In genomic region chr3:170905862-170906261, GRCh38 we compare ENCODE assay signal across 19 cellular contexts. TPM values are rescaled to one million over a fixed set of nuclear protein-coding genes. Genes with fewer than 3 reads are reported as not detected.
DNase-seq lines count a peak whose midpoint lies in the region; ATAC-seq, FAIRE-seq and TF ChIP-seq lines count a peak whose summit lies in the region.
"Had no signal": no experiment of that assay in that cellular context is flagged by ENCODE, and none has a peak within 500 bp of the region (broad histone marks: within the 10 kb centered on the region; RNA-seq: fewer than 3 reads in every experiment).

No MANE protein-coding gene starts in this region.

- peaks cover 25% of the 10 kb centered on the region for H3K36me3 Mint-ChIP-seq in CD4-positive, alpha-beta T cell (ENCODE audit: low read depth)
- H3K36me3 Mint-ChIP-seq in natural killer cell treated with Interleukin-12 subunit alpha and Interleukin-12 subunit beta and Interleukin-15 and Interleukin-18, amount 100 ng/mL, for 72 hours, result peaks cover 4% of the 10 kb centered on the region

- no peaks in the 10 kb centered on the region for H3K36me3 ChIP-seq in Loucy (ENCODE audit: insufficient read depth, low read length)
- H3K36me3 ChIP-seq in K562 (ENCODE audit: control insufficient read depth, insufficient read depth, low read length), result peaks cover 12% of the 10 kb centered on the region; the same call in 1 of the 3 replicates

- no TSS peak for BruUV-seq in K562 (replicated peaks; lab: Mats Ljungman, UMichigan)

- no peak for TF ChIP-seq POLR2A in K562 (conservative IDR thresholded peaks at IDR 0.05)

- no peak overlapping the region for H2AFZ ChIP-seq in Loucy (ENCODE audit: low read length)
- no peak overlapping the region for H2AFZ ChIP-seq in K562 (ENCODE audit: low read depth, low read length)
- H2AFZ ChIP-seq: GM23248 had no signal

- CTCF ChIA-PET in CD4-positive, alpha-beta T cell (lab: Charles Lee), result no interaction called here
- CTCF ChIA-PET in K562 (lab: Yijun Ruan, JAX; ENCODE audit: low intra/inter-chr PET ratio), result no interaction called here

- H3K4me3 Mint-ChIP-seq in CD4-positive, alpha-beta T cell, result peak overlapping the region; percentile 27
- H3K4me3 Mint-ChIP-seq in natural killer cell treated with Interleukin-12 subunit alpha and Interleukin-12 subunit beta and Interleukin-15 and Interleukin-18, amount 100 ng/mL, for 72 hours, result peak overlapping the region; percentile 40

- no peak for TF ChIP-seq CTCF in CD4-positive, alpha-beta T cell (IDR thresholded peaks at IDR 0.05)
- TF ChIP-seq CTCF in Loucy (conservative IDR thresholded peaks at IDR 0.05; ENCODE audit: low read length), result no peak
- TF ChIP-seq CTCF in K562 (IDR thresholded peaks at IDR 0.05 in 2 of 3, conservative IDR thresholded peaks at IDR 0.05 in 1 of 3; ENCODE audit: insufficient read depth in 2 of 3, low read depth in 1 of 3, low read length in 3 of 3), result no peak

- H3K9me3 Mint-ChIP-seq in CD4-positive, alpha-beta T cell, result peaks cover 7% of the 10 kb centered on the region
- no peaks in the 10 kb centered on the region for H3K9me3 Mint-ChIP-seq in natural killer cell treated with Interleukin-12 subunit alpha and Interleukin-12 subunit beta and Interleukin-15 and Interleukin-18, amount 100 ng/mL, for 72 hours

- H3K4me3 ChIP-seq in Loucy (ENCODE audit: low read length, poor library complexity, severe bottlenecking) (peak overlapping the region; percentile 83), K562 (no peak overlapping the region)

- 79% methylated on average over 2 of the region's 2 CpGs for WGBS in K562 (ENCODE audit: insufficient coverage, low coverage, missing lambda C conversion rate)

- TF ChIP-seq RAD21 in K562 (CRISPR knock-in tag; conservative IDR thresholded peaks at IDR 0.05 in 1 of 2, IDR thresholded peaks at IDR 0.05 in 1 of 2), result no peak

- H3K79me2 ChIP-seq in Loucy (ENCODE audit: insufficient read depth, low read length) (peaks cover 24% of the 10 kb centered on the region), K562 (ENCODE audit: control insufficient read depth, insufficient read depth, low read length) (peaks cover 20% of the 10 kb centered on the region)

- no peak for TF ChIP-seq EP300 in K562 (IDR thresholded peaks at IDR 0.05; ENCODE audit: low read length)

- H3K27ac Mint-ChIP-seq in CD4-positive, alpha-beta T cell, result no peak overlapping the region
- no peak overlapping the region for H3K27ac Mint-ChIP-seq in natural killer cell treated with Interleukin-12 subunit alpha and Interleukin-12 subunit beta and Interleukin-15 and Interleukin-18, amount 100 ng/mL, for 72 hours
- H3K27ac Mint-ChIP-seq: CD4-positive, alpha-beta memory T cell had no signal

- no peak for FAIRE-seq in K562 (lab: Jason Lieb, UNC)

- H3K9ac ChIP-seq in Loucy (ENCODE audit: low read depth, low read length, poor library complexity, severe bottlenecking) (peak overlapping the region; percentile 71), K562 (ENCODE audit: insufficient read depth in 1 of 2, low read depth in 2 of 2, low read length in 2 of 2) (no peak overlapping the region)
- H3K9ac ChIP-seq: GM23248, KMS-11 had no signal

- H4K20me1 ChIP-seq in Loucy (ENCODE audit: insufficient read depth, low read length, poor library complexity, severe bottlenecking) (peaks cover 9% of the 10 kb centered on the region), K562 (replicated peaks; ENCODE audit: control insufficient read depth, insufficient read depth, low read length) (no peaks in the 10 kb centered on the region)

- H3K27me3 ChIP-seq in CD4-positive, alpha-beta T cell (ENCODE audit: control insufficient read depth, insufficient read depth, low read length), result no peaks in the 10 kb centered on the region
- no peaks in the 10 kb centered on the region for H3K27me3 ChIP-seq in Loucy (ENCODE audit: insufficient read depth, low read length, poor library complexity, severe bottlenecking)
- H3K27me3 ChIP-seq in K562 (ENCODE audit: control insufficient read depth in 2 of 2, insufficient read depth in 2 of 2, low read length in 2 of 2), result no peaks in the 10 kb centered on the region
- H3K27me3 ChIP-seq: MG63 had no signal

- peaks cover 19% of the 10 kb centered on the region for H3K9me3 ChIP-seq in CD4-positive, alpha-beta T cell (ENCODE audit: control insufficient read depth, low read length)
- H3K9me3 ChIP-seq in Loucy (ENCODE audit: insufficient read depth, low read depth, low read length) (no peaks in the 10 kb centered on the region), K562 (replicated peaks; ENCODE audit: control insufficient read depth, insufficient read depth, low read depth, low read length) (peaks cover 11% of the 10 kb centered on the region)

- H3K4me1 ChIP-seq in Loucy (ENCODE audit: insufficient read depth, low read length, poor library complexity, severe bottlenecking) (peaks cover 37% of the 10 kb centered on the region), K562 (replicated peaks in 1 of 2; ENCODE audit: control insufficient read depth in 2 of 2, insufficient read depth in 2 of 2, low read length in 2 of 2) (peaks cover 5 to 17% of the 10 kb centered on the region in 2 experiments; a peak in 3 of 5 replicates)

- POLR2A ChIA-PET in CD4-positive, alpha-beta T cell (lab: Charles Lee), result no interaction called here
- POLR2A ChIA-PET in K562 (lab: Yijun Ruan, JAX), result no interaction called here

- no peak for ATAC-seq in CD4-positive, alpha-beta T cell (ENCODE audit: poor library complexity)
- ATAC-seq in K562, result no peak
- ATAC-seq in natural killer cell treated with Interleukin-12 subunit alpha and Interleukin-12 subunit beta and Interleukin-15 and Interleukin-18, amount 100 ng/mL, for 72 hours, result no peak
- ATAC-seq in HG02588 (IDR thresholded peaks at IDR 0.05; ENCODE audit: unreplicated experiment), result no peak

- H3K4me2 ChIP-seq in Loucy (ENCODE audit: low read depth, low read length, poor library complexity, severe bottlenecking) (peak overlapping the region; percentile 94), K562 (ENCODE audit: insufficient read depth, low read length) (no peak overlapping the region)
- H3K4me2 ChIP-seq: KMS-11 had no signal

- in situ Hi-C loops in K562 (cut with MboI), result no loop called here

- DNase-seq in CD4-positive, alpha-beta T cell, result no peak
- DNase-seq in K562 (ENCODE audit: extremely low read depth in 1 of 4, low spot score in 3 of 4), result no peak
- DNase-seq in natural killer cell treated with Interleukin-12 subunit alpha and Interleukin-12 subunit beta and Interleukin-15 and Interleukin-18, amount 100 ng/mL, for 72 hours (ENCODE audit: low spot score), result no peak
- no peak for DNase-seq in inferior parietal cortex (ENCODE audit: extremely low spot score)
- no peak for DNase-seq in HPDE6-E6E7 (ENCODE audit: extremely low spot score)
- DNase-seq: ACHN; CD4-positive, alpha-beta memory T cell; DMS79; GDM1; GM23248; MG63; NCI-H1092 treated with DMSO at 0.1 percent for 48 hours; NCI-H1694 treated with DMSO at 0.1 percent for 48 hours; NCI-H446 treated with DMSO at 0.1 percent for 48 hours; NCI-H774 had no signal

- H3K9me1 ChIP-seq in K562 (ENCODE audit: control insufficient read depth, insufficient read depth, low read length), result peaks cover 3% of the 10 kb centered on the region

- intact Hi-C loops in CD4-positive, alpha-beta T cell (cut with DNase I, micrococcal nuclease), result loop anchor here in 1 of 2 experiments (2.0 to 10.0 kb wide), 2 partner anchors 35 to 339 kb away; partner anchors contain the start of gene RPL22L1
- intact Hi-C loops in K562 (cut with micrococcal nuclease), result no loop called here

- no peaks in the 10 kb centered on the region for H3K9me2 ChIP-seq in Loucy (replicated peaks; ENCODE audit: low read depth, low read length)

- H3K27me3 Mint-ChIP-seq in CD4-positive, alpha-beta T cell, result no peaks in the 10 kb centered on the region
- H3K27me3 Mint-ChIP-seq in natural killer cell treated with Interleukin-12 subunit alpha and Interleukin-12 subunit beta and Interleukin-15 and Interleukin-18, amount 100 ng/mL, for 72 hours, result no peaks in the 10 kb centered on the region
- H3K27me3 Mint-ChIP-seq: CD4-positive, alpha-beta memory T cell had no signal

- peaks cover 27% of the 10 kb centered on the region for H3K4me1 Mint-ChIP-seq in CD4-positive, alpha-beta T cell (ENCODE audit: low read depth)
- peaks cover 19 to 22% of the 10 kb centered on the region in 2 donors for H3K4me1 Mint-ChIP-seq in natural killer cell treated with Interleukin-12 subunit alpha and Interleukin-12 subunit beta and Interleukin-15 and Interleukin-18, amount 100 ng/mL, for 72 hours (ENCODE audit: low read depth in 2 of 2)

- H3F3A ChIP-seq in Loucy (ENCODE audit: low read depth), result no peaks in the 10 kb centered on the region

- H3K27ac ChIP-seq in CD4-positive, alpha-beta T cell (ENCODE audit: low read depth, low read length), result no peak overlapping the region
- no peak overlapping the region for H3K27ac ChIP-seq in K562 (ENCODE audit: extremely low read depth, low read depth, low read length)
- H3K27ac ChIP-seq: GM23248, HL-60, KMS-11 had no signal

RNA-seq across cellular contexts. Expression of gene EIF5A2, which starts 2.6 kb away (rescaled TPM):
- total RNA-seq in CD4-positive, alpha-beta T cell, result 10 to 100 TPM; 10.6 to 13.7 TPM
- 2.8 and 5.8 TPM in 2 replicates for total RNA-seq in K562 (2011; cell fraction: chromatin; rRNA removed; ENCODE audit: low replicate concordance)
- 1.8 TPM in 2 replicates for total RNA-seq in K562 (2011; cell fraction: nucleolus; rRNA removed)
- 2.3 and 6.8 TPM in 2 replicates for total RNA-seq in K562 (2011; cell fraction: nucleoplasm; rRNA removed)
- total RNA-seq in K562 (2014; rRNA removed) (3.7 and 3.9 TPM in 2 replicates), K562 (2014; rRNA removed; fragmentation: Illumina TruSeq; extraction: Trizol) (15.9 and 23.5 TPM in 2 replicates), K562 (2015; rRNA removed; fragmentation: Illumina TruSeq; extraction: Trizol) (9.0 and 9.6 TPM in 2 replicates), K562 (2021) (18.2 and 21.0 TPM in 2 replicates)
- polyA plus RNA-seq in K562 (2011; rRNA removed) (10.7 and 17.6 TPM in 2 replicates), K562 (2014; fragmentation: Illumina TruSeq; extraction: Trizol) (13.9 and 15.6 TPM in 2 replicates), K562 (2014; fragmentation: Nextera tagmentation; extraction: Ambion mirVana) (10 to 100 TPM; 17.9 to 18.3 TPM), K562 (2014; rRNA removed) (9.5 and 10.8 TPM in 2 replicates)
- polyA plus RNA-seq in K562 (2011; cell fraction: cytosol; rRNA removed), result 2.7 and 2.8 TPM in 2 replicates
- polyA plus RNA-seq in K562 (2011; cell fraction: nucleus; rRNA removed), result 1.1 and 2.1 TPM in 2 replicates
- polyA plus RNA-seq in K562 (2012), result 12.8 and 15.1 TPM in 2 replicates
- polyA minus RNA-seq in K562 (2011; rRNA and poly(A)+ RNA removed), result 19.7 and 23.8 TPM in 2 replicates
- polyA minus RNA-seq in K562 (2011; cell fraction: cytosol; rRNA and poly(A)+ RNA removed), result 4.6 and 4.9 TPM in 2 replicates
- 1.5 and 2.7 TPM in 2 replicates for polyA minus RNA-seq in K562 (2011; cell fraction: nucleus; rRNA and poly(A)+ RNA removed)
- 1 to 10 TPM; 5.7 to 8.7 TPM for total RNA-seq in natural killer cell treated with Interleukin-12 subunit alpha and Interleukin-12 subunit beta and Interleukin-15 and Interleukin-18, amount 100 ng/mL, for 72 hours

RNA-seq across cellular contexts. Expression of gene RPL22L1, which starts 35.9 kb away (rescaled TPM):
- 10 to 100 TPM; 53.5 to 55.6 TPM for total RNA-seq in CD4-positive, alpha-beta T cell
- 14.7 and 33.8 TPM in 2 replicates for total RNA-seq in K562 (2011; cell fraction: chromatin; rRNA removed; ENCODE audit: low replicate concordance)
- total RNA-seq in K562 (2011; cell fraction: nucleolus; rRNA removed), result 13.4 and 13.8 TPM in 2 replicates
- total RNA-seq in K562 (2011; cell fraction: nucleoplasm; rRNA removed), result 28.4 and 41.3 TPM in 2 replicates
- total RNA-seq in K562 (2014; rRNA removed) (31.6 and 67.6 TPM in 2 replicates), K562 (2014; rRNA removed; fragmentation: Illumina TruSeq; extraction: Trizol) (139 and 156 TPM in 2 replicates), K562 (2015; rRNA removed; fragmentation: Illumina TruSeq; extraction: Trizol) (120 and 137 TPM in 2 replicates), K562 (2021) (53.9 and 64.7 TPM in 2 replicates)
- polyA plus RNA-seq in K562 (2011; rRNA removed) (64.5 and 98.3 TPM in 2 replicates), K562 (2014; fragmentation: Illumina TruSeq; extraction: Trizol) (84.4 and 99.0 TPM in 2 replicates), K562 (2014; fragmentation: Nextera tagmentation; extraction: Ambion mirVana) (100 to 1,000 TPM; 108 to 111 TPM), K562 (2014; rRNA removed) (141 and 198 TPM in 2 replicates)
- polyA plus RNA-seq in K562 (2011; cell fraction: cytosol; rRNA removed), result 10.8 and 27.7 TPM in 2 replicates
- 17.0 and 24.0 TPM in 2 replicates for polyA plus RNA-seq in K562 (2011; cell fraction: nucleus; rRNA removed)
- polyA plus RNA-seq in K562 (2012), result 60.5 and 95.5 TPM in 2 replicates
- 30.1 and 30.6 TPM in 2 replicates for polyA minus RNA-seq in K562 (2011; rRNA and poly(A)+ RNA removed)
- 5.5 and 30.3 TPM in 2 replicates for polyA minus RNA-seq in K562 (2011; cell fraction: cytosol; rRNA and poly(A)+ RNA removed)
- polyA minus RNA-seq in K562 (2011; cell fraction: nucleus; rRNA and poly(A)+ RNA removed), result 14.9 and 22.3 TPM in 2 replicates
- 100 to 1,000 TPM in 1 of 2 donors, 10 to 100 TPM in 1; 96.6 to 144 TPM for total RNA-seq in natural killer cell treated with Interleukin-12 subunit alpha and Interleukin-12 subunit beta and Interleukin-15 and Interleukin-18, amount 100 ng/mL, for 72 hours
